In genomic region chr4:98226396-98226795, GRCh38 we compare ENCODE assay signal across 29 cellular contexts.
"Had no signal": no experiment of that assay in that cellular context is flagged by ENCODE, and none has a peak within 500 bp of the region (broad histone marks: within the 10 kb centered on the region; RNA-seq: fewer than 3 reads in every experiment).

No MANE protein-coding gene starts in this region.

- DNase-seq: activated CD4-positive, alpha-beta memory T cell treated with anti-CD3 and anti-CD28 coated beads for 36 hours; activated CD4-positive, alpha-beta T cell treated with anti-CD3 and anti-CD28 coated beads, Interleukin-2, amount 10 ng/mL, durations not matched to agents 7 days and 5 days; activated CD4-positive, CD25-positive, alpha-beta regulatory T cell; activated CD8-positive, alpha-beta memory T cell treated with anti-CD3 and anti-CD28 coated beads for 24 hours; activated effector memory CD4-positive, alpha-beta T cell treated with anti-CD3 and anti-CD28 coated beads, Interleukin-2, amount 50 U/mL, for 16 hours; activated naive CD4-positive, alpha-beta T cell treated with Interleukin-2 at 50 U/mL for 16 hours; activated naive CD8-positive, alpha-beta T cell treated with anti-CD3 and anti-CD28 coated beads, Interleukin-2, amount 50 U/mL, for 24 hours; activated T-cell treated with anti-CD3 and anti-CD28 coated beads, Interleukin-2, amount 50 U/mL, for 4 hours; amniotic stem cell; MM.1S; NCI-H1092; NCI-H1417; NCI-H1930; NCI-H2171; NCI-H526; NK-92 treated with Interleukin-12 subunit alpha and Interleukin-12 subunit beta, amount 100 ng/mL, for 24 hours; OCI-M1; RPMI8226; T-cell; T-helper 2 cell; T1000 had no signal

- H3K9me3 ChIP-seq: ascending aorta had no signal

- H3K4me1 ChIP-seq: ascending aorta had no signal

- H3K4me3 ChIP-seq: ascending aorta, cardiac muscle cell, SK-N-MC had no signal

- H3K27ac ChIP-seq: ascending aorta, cardiac muscle cell, KMS-11, SK-N-MC had no signal

- H3K27me3 ChIP-seq: ascending aorta, cardiac muscle cell had no signal

- ATAC-seq: activated naive CD4-positive, alpha-beta T cell treated with anti-CD3 and anti-CD28 coated beads, Interleukin-2, amount 50 U/mL, for 72 hours; activated naive CD8-positive, alpha-beta T cell treated with anti-CD3 and anti-CD28 coated beads, Interleukin-2, amount 50 U/mL, for 24 hours; activated T-cell treated with anti-CD3 and anti-CD28 coated beads, Interleukin-2, amount 50 U/mL, for 4 hours; Panc1; Right ventricle myocardium inferior; T-cell had no signal

- H3K36me3 ChIP-seq: ascending aorta, cardiac muscle cell had no signal

- H3K4me2 ChIP-seq: KMS-11 had no signal

- FAIRE-seq: TTC549 had no signal

- H3K9ac ChIP-seq: KMS-11 had no signal
